ENCODE assay signal across 31 cellular contexts in genomic region chr10:4231439-4231838, GRCh38.
"Had no signal": no experiment of that assay in that cellular context is flagged by ENCODE, and none has a peak within 500 bp of the region (broad histone marks: within the 10 kb centered on the region; RNA-seq: fewer than 3 reads in every experiment).

No MANE protein-coding gene starts in this region.

- H3K36me3 ChIP-seq: adrenal gland, brain microvascular endothelial cell, breast epithelium, cardiac muscle cell had no signal

- ATAC-seq: activated naive CD4-positive, alpha-beta T cell treated with anti-CD3 and anti-CD28 coated beads, Interleukin-2, amount 50 U/mL, for 72 hours; activated naive CD8-positive, alpha-beta T cell treated with anti-CD3 and anti-CD28 coated beads, Interleukin-2, amount 50 U/mL, for 24 hours; activated T-cell treated with anti-CD3 and anti-CD28 coated beads, Interleukin-2, amount 50 U/mL, for 4 hours; activated T-cell treated with anti-CD3 and anti-CD28 coated beads, Interleukin-2, amount 50 U/mL, for 72 hours; activated T-helper 17 cell treated with anti-CD3 and anti-CD28 coated beads, Interleukin-2, amount 50 U/mL, for 72 hours; body of pancreas had no signal

- H3K27ac ChIP-seq: adrenal gland, ascending aorta, body of pancreas, brain microvascular endothelial cell, breast epithelium, cardiac muscle cell had no signal

- H3K9me3 ChIP-seq: adrenal gland, body of pancreas had no signal

- H3K4me1 ChIP-seq: adrenal gland, body of pancreas, breast epithelium had no signal

- H3K27me3 ChIP-seq: adrenal gland, ascending aorta, body of pancreas, brain microvascular endothelial cell, breast epithelium, cardiac muscle cell had no signal

- H3K4me3 ChIP-seq: adrenal gland, ascending aorta, body of pancreas, breast epithelium, cardiac muscle cell had no signal

- DNase-seq: activated effector memory CD4-positive, alpha-beta T cell treated with anti-CD3 and anti-CD28 coated beads, Interleukin-2, amount 50 U/mL, for 16 hours; activated effector memory CD4-positive, alpha-beta T cell treated with Interleukin-2 at 50 U/mL for 16 hours; activated gamma-delta T cell; activated gamma-delta T cell treated with Interleukin-2 at 50 U/mL for 16 hours; activated naive CD4-positive, alpha-beta T cell; activated naive CD4-positive, alpha-beta T cell treated with anti-CD3 and anti-CD28 coated beads for 36 hours; activated naive CD4-positive, alpha-beta T cell treated with anti-CD3 and anti-CD28 coated beads, Interleukin-2, amount 10 ng/mL, durations not matched to agents 7 days and 5 days; activated naive CD4-positive, alpha-beta T cell treated with anti-CD3 and anti-CD28 coated beads, Interleukin-2, amount 50 U/mL, for 16 hours; activated naive CD8-positive, alpha-beta T cell treated with anti-CD3 and anti-CD28 coated beads for 36 hours; activated naive CD8-positive, alpha-beta T cell treated with anti-CD3 and anti-CD28 coated beads, Interleukin-2, amount 10 ng/mL, durations not matched to agents 7 days and 5 days; activated naive CD8-positive, alpha-beta T cell treated with anti-CD3 and anti-CD28 coated beads, Interleukin-2, amount 50 U/mL, for 24 hours; activated T-cell treated with anti-CD3 and anti-CD28 coated beads, Interleukin-2, amount 50 U/mL, for 1 hour; activated T-cell treated with anti-CD3 and anti-CD28 coated beads, Interleukin-2, amount 50 U/mL, for 24 hours; activated T-cell treated with anti-CD3 and anti-CD28 coated beads, Interleukin-2, amount 50 U/mL, for 4 hours; activated T-cell treated with anti-CD3 and anti-CD28 coated beads, Interleukin-2, amount 50 U/mL, for 48 hours; activated T-cell treated with anti-CD3 and anti-CD28 coated beads, Interleukin-2, amount 50 U/mL, for 72 hours; adrenal gland; amniotic stem cell; amygdala; anterior cingulate cortex; aorta; body of pancreas; brain microvascular endothelial cell; caudate nucleus; central memory CD4-positive, alpha-beta T cell; cerebellar nuclear complex had no signal
